8 cellular contexts compared by ENCODE assay signal in genomic region chr4:56976878-56977320, GRCh38. TPM values are rescaled to one million over a fixed set of nuclear protein-coding genes. Genes with fewer than 3 reads are reported as not detected.
DNase-seq lines count a peak whose midpoint lies in the region; ATAC-seq and TF ChIP-seq lines count a peak whose summit lies in the region.

No MANE protein-coding gene starts in this region.

- peak overlapping the region; percentile 89 for H3K27ac ChIP-seq in BLaER1
- H3K27ac ChIP-seq in caudate nucleus (ENCODE audit: low read depth, low read length) = peak overlapping the region; percentile 64
- H3K27ac ChIP-seq in liver (ENCODE audit: low read depth in 1 of 2, low read length in 2 of 2) = peak overlapping the region; percentile 88 to 93

- ATAC-seq in GM19043 (IDR thresholded peaks at IDR 0.05; ENCODE audit: low read depth, unreplicated experiment) (peak; percentile 17), HG03378 (IDR thresholded peaks at IDR 0.05; ENCODE audit: unreplicated experiment) (peak; percentile 13)

- H3K27me3 ChIP-seq in BLaER1 = no peaks in the 10 kb centered on the region
- no peaks in the 10 kb centered on the region for H3K27me3 ChIP-seq in liver (ENCODE audit: control insufficient read depth in 4 of 4, insufficient read depth in 4 of 4, low read length in 3 of 4)

- TF ChIP-seq CTCF in liver (IDR thresholded peaks at IDR 0.05; ENCODE audit: low read depth, low read length, missing input control) = no peak

- H3K4me2 ChIP-seq in BLaER1 = peak overlapping the region; percentile 96

- H4K20me1 ChIP-seq in BLaER1 = peaks cover 74% of the 10 kb centered on the region

- whole genome bisulfite sequencing in liver = under 1% methylated on average over 45 of the region's 45 CpGs

- no peak for TF ChIP-seq RAD21 in liver (IDR thresholded peaks at IDR 0.05)

- peaks cover 33% of the 10 kb centered on the region for H3K36me3 ChIP-seq in BLaER1
- peaks cover 8 to 20% (median 19%) of the 10 kb centered on the region in 4 donors for H3K36me3 ChIP-seq in liver (ENCODE audit: control insufficient read depth in 4 of 4, insufficient read depth in 3 of 4, low read depth in 1 of 4, low read length in 3 of 4)

- peaks cover 48% of the 10 kb centered on the region for H3K4me1 ChIP-seq in BLaER1
- peaks cover 5 to 34% (median 22%) of the 10 kb centered on the region in 4 donors for H3K4me1 ChIP-seq in liver (ENCODE audit: control insufficient read depth in 4 of 4, insufficient read depth in 4 of 4, low read length in 3 of 4)

- peak overlapping the region; percentile 88 for H3K9ac ChIP-seq in BLaER1
- peak overlapping the region; percentile 23 to 92 for H3K9ac ChIP-seq in liver (ENCODE audit: low read depth in 1 of 2, low read length in 2 of 2)

- H3K9me3 ChIP-seq in BLaER1 = peaks cover 17% of the 10 kb centered on the region
- peaks cover 0 to 11% (median 7%) of the 10 kb centered on the region in 4 donors for H3K9me3 ChIP-seq in liver (ENCODE audit: control insufficient read depth in 4 of 4, low read length in 3 of 4)

- H3K4me3 ChIP-seq in BLaER1 (peak overlapping the region; percentile 97), liver (ENCODE audit: low read depth in 1 of 3, low read length in 3 of 3) (peak overlapping the region; percentile 93 to 100 (median 97))

- DNase-seq in T-helper 2 cell (peak; percentile 22 to 71 (median 36)), caudate nucleus (lab: John Stamatoyannopoulos, UW) (peak in 28 of 61 donors; percentile 21 to 73 (median 54)), MV-4-11 (lab: John Stamatoyannopoulos, UW) (no peak)
- peak; percentile 29 for DNase-seq in stimulated activated CD8-positive, alpha-beta memory T cell treated with anti-CD3 and anti-CD28 coated beads, Interleukin-12 subunit alpha, Interleukin-12 subunit beta, amount 100 ng/mL, for 4 hours (ENCODE audit: low read depth)

TF ChIP-seq in liver, 16 proteins besides CTCF, POLR2A, EP300 and RAD21:
- TF ChIP-seq JUND (IDR thresholded peaks at IDR 0.05) (no peak), FOXA1 (IDR thresholded peaks at IDR 0.05) (no peak), MAX (IDR thresholded peaks at IDR 0.05) (no peak), HNF4A (conservative IDR thresholded peaks at IDR 0.05) (no peak), TAF1 (conservative IDR thresholded peaks at IDR 0.05) (no peak), HNF4G (IDR thresholded peaks at IDR 0.05) (no peak)
- TF ChIP-seq, protein P1, sequence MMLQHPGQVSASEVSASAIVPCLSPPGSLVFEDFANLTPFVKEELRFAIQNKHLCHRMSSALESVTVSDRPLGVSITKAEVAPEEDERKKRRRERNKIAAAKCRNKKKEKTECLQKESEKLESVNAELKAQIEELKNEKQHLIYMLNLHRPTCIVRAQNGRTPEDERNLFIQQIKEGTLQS (IDR thresholded peaks at IDR 0.05) = no peak

RNA-seq across cellular contexts. Expression of gene NOA1, which starts 0.5 kb away (rescaled TPM):
- 1 to 10 TPM; 8.0 to 9.2 TPM for total RNA-seq in liver
- polyA plus RNA-seq in liver = 1 to 10 TPM; 2.3 to 6.2 TPM

RNA-seq across cellular contexts. Expression of gene POLR2B, which starts 1.8 kb away (rescaled TPM):
- 10 to 100 TPM; 55.4 to 64.4 TPM for total RNA-seq in liver
- polyA plus RNA-seq in liver = 10 to 100 TPM; 16.6 to 24.6 TPM
